In the genomic region with DNA sequence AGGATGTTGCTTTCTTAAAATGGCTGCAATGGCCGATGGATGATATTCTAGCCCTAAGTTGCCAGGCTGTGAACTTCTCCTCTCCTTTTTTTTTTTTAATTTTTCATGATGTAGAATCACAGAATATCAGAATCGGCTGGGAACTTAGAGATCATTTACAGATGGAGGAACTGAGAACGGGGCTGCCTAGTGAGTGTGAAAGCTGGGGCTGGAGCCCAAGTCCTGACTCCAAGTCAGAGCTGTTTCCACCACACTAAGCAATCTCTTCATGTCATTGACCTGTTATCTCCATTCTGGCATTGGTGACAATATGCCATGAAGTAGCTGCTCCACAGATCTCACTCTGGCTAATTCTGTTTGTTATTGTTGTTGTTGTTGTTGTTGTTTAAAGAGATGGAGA, we compare ENCODE assay signal across 15 cellular contexts.
"Had no signal": no experiment of that assay in that cellular context is flagged by ENCODE, and none has a peak within 500 bp of the region (broad histone marks: within the 10 kb centered on the region; RNA-seq: fewer than 3 reads in every experiment).

No MANE protein-coding gene starts in this region.

- H3K27ac ChIP-seq: colonic mucosa, esophagus squamous epithelium, lower lobe of right lung, ovary, thyroid gland, vagina had no signal

- H3K9me3 ChIP-seq: colonic mucosa, esophagus squamous epithelium, lower lobe of right lung, ovary, thyroid gland, vagina had no signal

- H3K36me3 ChIP-seq: colonic mucosa, esophagus squamous epithelium, lower lobe of right lung, ovary, thyroid gland, vagina had no signal

- DNase-seq: activated naive CD4-positive, alpha-beta T cell treated with anti-CD3 and anti-CD28 coated beads, Interleukin-2, amount 50 U/mL, for 16 hours; caudate nucleus; colonic mucosa; esophagus squamous epithelium; foreskin fibroblast; glutamatergic neuron; immature natural killer cell; left cardiac atrium; lower lobe of right lung; ovary; stimulated activated CD4-positive, alpha-beta T cell treated with anti-CD3 and anti-CD28 coated beads, Interleukin-12 subunit alpha, Interleukin-12 subunit beta, amount 100 ng/mL, for 4 hours; stimulated activated CD4-positive, alpha-beta T cell treated with anti-CD3 and anti-CD28 coated beads, Interleukin-2, amount 100 ng/mL, for 48 hours; thyroid gland had no signal

- ATAC-seq: left cardiac atrium, lower lobe of right lung, WTC11 had no signal

- H3K27me3 ChIP-seq: colonic mucosa, esophagus squamous epithelium, ovary, thyroid gland, vagina had no signal

- H3K4me3 ChIP-seq: colonic mucosa, esophagus squamous epithelium, lower lobe of right lung, ovary, thyroid gland, vagina had no signal

- H3K4me1 ChIP-seq: colonic mucosa, lower lobe of right lung, thyroid gland, vagina had no signal
